In the genomic region with DNA sequence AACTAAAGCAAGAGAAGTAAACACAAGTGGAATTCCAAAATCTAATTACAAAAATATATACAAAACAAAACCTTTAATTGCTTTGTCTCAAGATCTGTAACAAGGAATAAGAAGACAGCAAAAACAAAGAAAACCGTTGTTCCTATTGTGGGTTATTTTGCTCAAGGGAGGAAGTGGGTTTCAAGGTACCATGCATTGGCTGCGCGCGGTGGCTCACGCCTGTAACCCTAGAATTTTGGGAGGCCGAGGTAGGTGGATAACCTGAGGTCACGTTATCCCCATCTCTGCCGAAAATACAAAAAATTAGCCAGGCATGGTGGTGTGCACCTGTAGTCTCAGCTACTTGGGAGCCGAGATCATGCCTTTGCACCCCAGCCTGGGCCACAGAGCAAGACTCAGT, we compare ENCODE assay signal across 19 cellular contexts. TPM values are rescaled to one million over a fixed set of nuclear protein-coding genes. Genes with fewer than 3 reads are reported as not detected.
DNase-seq lines count a peak whose midpoint lies in the region; ATAC-seq and TF ChIP-seq lines count a peak whose summit lies in the region.
"Had no signal": no experiment of that assay in that cellular context is flagged by ENCODE, and none has a peak within 500 bp of the region (broad histone marks: within the 10 kb centered on the region; RNA-seq: fewer than 3 reads in every experiment).

No MANE protein-coding gene starts in this region.

- H3F3A ChIP-seq in Loucy (ENCODE audit: low read depth), result no peaks in the 10 kb centered on the region

- H3K4me3 Mint-ChIP-seq in activated naive CD8-positive, alpha-beta T cell, result peak overlapping the region; percentile 17
- no peak overlapping the region for H3K4me3 Mint-ChIP-seq in activated naive CD8-positive, alpha-beta T cell treated with anti-CD3 and anti-CD28 coated beads for 36 hours
- peak overlapping the region; percentile 30 for H3K4me3 Mint-ChIP-seq in stimulated activated effector memory CD8-positive, alpha-beta T cell treated with anti-CD3 and anti-CD28 coated beads, Interleukin-12 subunit alpha, Interleukin-12 subunit beta, amount 100 ng/mL, for 72 hours
- no peak overlapping the region for H3K4me3 Mint-ChIP-seq in type B pancreatic cell

- no peaks in the 10 kb centered on the region for H3K9me3 ChIP-seq in Loucy (ENCODE audit: insufficient read depth, low read depth, low read length)
- H3K9me3 ChIP-seq: lower lobe of right lung, sigmoid colon, tibial artery had no signal

- H4K20me1 ChIP-seq in Loucy (ENCODE audit: insufficient read depth, low read length, poor library complexity, severe bottlenecking), result no peaks in the 10 kb centered on the region

- H3K4me3 ChIP-seq in Loucy (ENCODE audit: low read length, poor library complexity, severe bottlenecking), result no peak overlapping the region
- H3K4me3 ChIP-seq in foreskin fibroblast (ENCODE audit: low read depth in 1 of 2, low read length in 2 of 2), result no peak overlapping the region
- H3K4me3 ChIP-seq: lower lobe of right lung, sigmoid colon, tibial artery had no signal

- no peaks in the 10 kb centered on the region for H3K36me3 ChIP-seq in Loucy (ENCODE audit: insufficient read depth, low read length)
- H3K36me3 ChIP-seq: lower lobe of right lung, sigmoid colon, tibial artery had no signal

- peak overlapping the region; percentile 46 for H3K4me2 ChIP-seq in Loucy (ENCODE audit: low read depth, low read length, poor library complexity, severe bottlenecking)

- peaks cover 39% of the 10 kb centered on the region for H3K4me1 ChIP-seq in Loucy (ENCODE audit: insufficient read depth, low read length, poor library complexity, severe bottlenecking)
- H3K4me1 ChIP-seq: foreskin keratinocyte, lower lobe of right lung, sigmoid colon, tibial artery had no signal

- H3K9me3 Mint-ChIP-seq in activated naive CD8-positive, alpha-beta T cell (ENCODE audit: low read depth), result no peaks in the 10 kb centered on the region
- H3K9me3 Mint-ChIP-seq in activated naive CD8-positive, alpha-beta T cell treated with anti-CD3 and anti-CD28 coated beads for 36 hours, result peaks cover 1% of the 10 kb centered on the region
- no peaks in the 10 kb centered on the region for H3K9me3 Mint-ChIP-seq in stimulated activated effector memory CD8-positive, alpha-beta T cell treated with anti-CD3 and anti-CD28 coated beads, Interleukin-12 subunit alpha, Interleukin-12 subunit beta, amount 100 ng/mL, for 72 hours
- H3K9me3 Mint-ChIP-seq in type B pancreatic cell, result no peaks in the 10 kb centered on the region

- TF ChIP-seq CTCF in Loucy (conservative IDR thresholded peaks at IDR 0.05; ENCODE audit: low read length), result no peak
- no peak for TF ChIP-seq CTCF in type B pancreatic cell (conservative IDR thresholded peaks at IDR 0.05)
- TF ChIP-seq CTCF in foreskin fibroblast (IDR thresholded peaks at IDR 0.05; ENCODE audit: low read depth, low read length), result no peak

- peak overlapping the region; percentile 34 for H3K27ac Mint-ChIP-seq in activated naive CD8-positive, alpha-beta T cell
- H3K27ac Mint-ChIP-seq in activated naive CD8-positive, alpha-beta T cell treated with anti-CD3 and anti-CD28 coated beads for 36 hours, result no peak overlapping the region
- peak overlapping the region; percentile 70 for H3K27ac Mint-ChIP-seq in stimulated activated effector memory CD8-positive, alpha-beta T cell treated with anti-CD3 and anti-CD28 coated beads, Interleukin-12 subunit alpha, Interleukin-12 subunit beta, amount 100 ng/mL, for 72 hours
- H3K27ac Mint-ChIP-seq in type B pancreatic cell, result no peak overlapping the region

- H3K9ac ChIP-seq in Loucy (ENCODE audit: low read depth, low read length, poor library complexity, severe bottlenecking), result no peak overlapping the region

- DNase-seq in activated naive CD8-positive, alpha-beta T cell treated with anti-CD3 and anti-CD28 coated beads for 36 hours, result no peak
- peak; percentile 24 for DNase-seq in central memory CD4-positive, alpha-beta T cell
- DNase-seq in stimulated activated effector memory CD8-positive, alpha-beta T cell treated with anti-CD3 and anti-CD28 coated beads, Interleukin-12 subunit alpha, Interleukin-12 subunit beta, amount 100 ng/mL, for 72 hours (ENCODE audit: low spot score in 2 of 2), result no peak
- DNase-seq in type B pancreatic cell (ENCODE audit: extremely low spot score, unreplicated experiment) (no peak), foreskin fibroblast (no peak)
- DNase-seq: foreskin keratinocyte, GOT3, hippocampal formation, lower lobe of right lung, NCI-H1417, NCI-H2171, NCI-H526 treated with DMSO at 0.1 percent for 48 hours, posterior cingulate gyrus, SHP77, sigmoid colon, tibial artery had no signal

- peaks cover 64% of the 10 kb centered on the region for H3K4me1 Mint-ChIP-seq in activated naive CD8-positive, alpha-beta T cell (ENCODE audit: low read depth)
- H3K4me1 Mint-ChIP-seq in activated naive CD8-positive, alpha-beta T cell treated with anti-CD3 and anti-CD28 coated beads for 36 hours, result peaks cover 26% of the 10 kb centered on the region
- peaks cover 35% of the 10 kb centered on the region for H3K4me1 Mint-ChIP-seq in stimulated activated effector memory CD8-positive, alpha-beta T cell treated with anti-CD3 and anti-CD28 coated beads, Interleukin-12 subunit alpha, Interleukin-12 subunit beta, amount 100 ng/mL, for 72 hours
- H3K4me1 Mint-ChIP-seq in type B pancreatic cell (ENCODE audit: unreplicated experiment), result peaks cover 35% of the 10 kb centered on the region

- no peaks in the 10 kb centered on the region for H3K27me3 Mint-ChIP-seq in activated naive CD8-positive, alpha-beta T cell
- no peaks in the 10 kb centered on the region for H3K27me3 Mint-ChIP-seq in activated naive CD8-positive, alpha-beta T cell treated with anti-CD3 and anti-CD28 coated beads for 36 hours
- no peaks in the 10 kb centered on the region for H3K27me3 Mint-ChIP-seq in type B pancreatic cell

- H2AFZ ChIP-seq in Loucy (ENCODE audit: low read length), result 0 out of 2 replicates have a peak overlapping the region, but pooled peaks have one; percentile 30

- H3K36me3 Mint-ChIP-seq in activated naive CD8-positive, alpha-beta T cell, result no peaks in the 10 kb centered on the region
- no peaks in the 10 kb centered on the region for H3K36me3 Mint-ChIP-seq in activated naive CD8-positive, alpha-beta T cell treated with anti-CD3 and anti-CD28 coated beads for 36 hours
- H3K36me3 Mint-ChIP-seq in stimulated activated effector memory CD8-positive, alpha-beta T cell treated with anti-CD3 and anti-CD28 coated beads, Interleukin-12 subunit alpha, Interleukin-12 subunit beta, amount 100 ng/mL, for 72 hours, result no peaks in the 10 kb centered on the region
- no peaks in the 10 kb centered on the region for H3K36me3 Mint-ChIP-seq in type B pancreatic cell

- no peak for ATAC-seq in stimulated activated effector memory CD8-positive, alpha-beta T cell treated with anti-CD3 and anti-CD28 coated beads, Interleukin-12 subunit alpha, Interleukin-12 subunit beta, amount 100 ng/mL, for 72 hours
- ATAC-seq in GM18873 (IDR thresholded peaks at IDR 0.05; ENCODE audit: low FRiP score, unreplicated experiment), result no peak
- ATAC-seq: foreskin keratinocyte, lower lobe of right lung had no signal

- no peaks in the 10 kb centered on the region for H3K27me3 ChIP-seq in Loucy (ENCODE audit: insufficient read depth, low read length, poor library complexity, severe bottlenecking)
- H3K27me3 ChIP-seq: sigmoid colon, tibial artery had no signal

- H3K9me2 ChIP-seq in Loucy (replicated peaks; ENCODE audit: low read depth, low read length), result no peaks in the 10 kb centered on the region

- H3K79me2 ChIP-seq in Loucy (ENCODE audit: insufficient read depth, low read length), result no peaks in the 10 kb centered on the region

RNA-seq across cellular contexts. Expression of a gene that starts 12.1 kb away (rescaled TPM):
- 10 to 100 TPM; 30.3 to 30.6 TPM for total RNA-seq in activated naive CD8-positive, alpha-beta T cell treated with anti-CD3 and anti-CD28 coated beads for 36 hours
- total RNA-seq in type B pancreatic cell (ENCODE audit: low replicate concordance), result 20.2 and 24.7 TPM in 2 replicates

Comparison
In these comparisons a context has a peak if more than half of its experiments do, and no peak if none do; other contexts are left out.
1. H3K27ac Mint-ChIP-seq: peak in activated naive CD8-positive, alpha-beta T cell (single experiment) and stimulated activated effector memory CD8-positive, alpha-beta T cell treated with anti-CD3 and anti-CD28 coated beads, Interleukin-12 subunit alpha, Interleukin-12 subunit beta, amount 100 ng/mL, for 72 hours (single experiment); none in activated naive CD8-positive, alpha-beta T cell treated with anti-CD3 and anti-CD28 coated beads for 36 hours (single experiment) and type B pancreatic cell (single experiment).
2. H3K4me3 Mint-ChIP-seq: peak in activated naive CD8-positive, alpha-beta T cell (single experiment) and stimulated activated effector memory CD8-positive, alpha-beta T cell treated with anti-CD3 and anti-CD28 coated beads, Interleukin-12 subunit alpha, Interleukin-12 subunit beta, amount 100 ng/mL, for 72 hours (single experiment); none in activated naive CD8-positive, alpha-beta T cell treated with anti-CD3 and anti-CD28 coated beads for 36 hours (single experiment) and type B pancreatic cell (single experiment).